In genomic region chr1:3865606-3866160, GRCh38 we compare ENCODE assay signal across 2 cellular contexts.
A peak's percentile ranks its signal among the peaks of the same experiment; 100 is the strongest.
TF ChIP-seq lines count a peak whose summit lies in the region.

No MANE protein-coding gene starts in this region.

TF ChIP-seq in WTC11, 78 proteins besides CTCF, POLR2A, EP300 and RAD21:
- no peak for TF ChIP-seq SMAD4 (CRISPR knock-in tag; IDR thresholded peaks at IDR 0.05)
- TF ChIP-seq, protein P1, sequence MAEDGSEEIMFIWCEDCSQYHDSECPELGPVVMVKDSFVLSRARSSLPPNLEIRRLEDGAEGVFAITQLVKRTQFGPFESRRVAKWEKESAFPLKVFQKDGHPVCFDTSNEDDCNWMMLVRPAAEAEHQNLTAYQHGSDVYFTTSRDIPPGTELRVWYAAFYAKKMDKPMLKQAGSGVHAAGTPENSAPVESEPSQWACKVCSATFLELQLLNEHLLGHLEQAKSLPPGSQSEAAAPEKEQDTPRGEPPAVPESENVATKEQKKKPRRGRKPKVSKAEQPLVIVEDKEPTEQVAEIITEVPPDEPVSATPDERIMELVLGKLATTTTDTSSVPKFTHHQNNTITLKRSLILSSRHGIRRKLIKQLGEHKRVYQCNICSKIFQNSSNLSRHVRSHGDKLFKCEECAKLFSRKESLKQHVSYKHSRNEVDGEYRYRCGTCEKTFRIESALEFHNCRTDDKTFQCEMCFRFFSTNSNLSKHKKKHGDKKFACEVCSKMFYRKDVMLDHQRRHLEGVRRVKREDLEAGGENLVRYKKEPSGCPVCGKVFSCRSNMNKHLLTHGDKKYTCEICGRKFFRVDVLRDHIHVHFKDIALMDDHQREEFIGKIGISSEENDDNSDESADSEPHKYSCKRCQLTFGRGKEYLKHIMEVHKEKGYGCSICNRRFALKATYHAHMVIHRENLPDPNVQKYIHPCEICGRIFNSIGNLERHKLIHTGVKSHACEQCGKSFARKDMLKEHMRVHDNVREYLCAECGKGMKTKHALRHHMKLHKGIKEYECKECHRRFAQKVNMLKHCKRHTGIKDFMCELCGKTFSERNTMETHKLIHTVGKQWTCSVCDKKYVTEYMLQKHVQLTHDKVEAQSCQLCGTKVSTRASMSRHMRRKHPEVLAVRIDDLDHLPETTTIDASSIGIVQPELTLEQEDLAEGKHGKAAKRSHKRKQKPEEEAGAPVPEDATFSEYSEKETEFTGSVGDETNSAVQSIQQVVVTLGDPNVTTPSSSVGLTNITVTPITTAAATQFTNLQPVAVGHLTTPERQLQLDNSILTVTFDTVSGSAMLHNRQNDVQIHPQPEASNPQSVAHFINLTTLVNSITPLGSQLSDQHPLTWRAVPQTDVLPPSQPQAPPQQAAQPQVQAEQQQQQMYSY (CRISPR knock-in tag; IDR thresholded peaks at IDR 0.05) = 0 out of 2 replicates have a peak, but pooled peaks have one; percentile 28
TF ChIP-seq in WTC11: peak in this region for 1.

TF ChIP-seq in H1, 55 proteins besides CTCF, POLR2A, EP300 and RAD21:
- TF ChIP-seq, protein P2, sequence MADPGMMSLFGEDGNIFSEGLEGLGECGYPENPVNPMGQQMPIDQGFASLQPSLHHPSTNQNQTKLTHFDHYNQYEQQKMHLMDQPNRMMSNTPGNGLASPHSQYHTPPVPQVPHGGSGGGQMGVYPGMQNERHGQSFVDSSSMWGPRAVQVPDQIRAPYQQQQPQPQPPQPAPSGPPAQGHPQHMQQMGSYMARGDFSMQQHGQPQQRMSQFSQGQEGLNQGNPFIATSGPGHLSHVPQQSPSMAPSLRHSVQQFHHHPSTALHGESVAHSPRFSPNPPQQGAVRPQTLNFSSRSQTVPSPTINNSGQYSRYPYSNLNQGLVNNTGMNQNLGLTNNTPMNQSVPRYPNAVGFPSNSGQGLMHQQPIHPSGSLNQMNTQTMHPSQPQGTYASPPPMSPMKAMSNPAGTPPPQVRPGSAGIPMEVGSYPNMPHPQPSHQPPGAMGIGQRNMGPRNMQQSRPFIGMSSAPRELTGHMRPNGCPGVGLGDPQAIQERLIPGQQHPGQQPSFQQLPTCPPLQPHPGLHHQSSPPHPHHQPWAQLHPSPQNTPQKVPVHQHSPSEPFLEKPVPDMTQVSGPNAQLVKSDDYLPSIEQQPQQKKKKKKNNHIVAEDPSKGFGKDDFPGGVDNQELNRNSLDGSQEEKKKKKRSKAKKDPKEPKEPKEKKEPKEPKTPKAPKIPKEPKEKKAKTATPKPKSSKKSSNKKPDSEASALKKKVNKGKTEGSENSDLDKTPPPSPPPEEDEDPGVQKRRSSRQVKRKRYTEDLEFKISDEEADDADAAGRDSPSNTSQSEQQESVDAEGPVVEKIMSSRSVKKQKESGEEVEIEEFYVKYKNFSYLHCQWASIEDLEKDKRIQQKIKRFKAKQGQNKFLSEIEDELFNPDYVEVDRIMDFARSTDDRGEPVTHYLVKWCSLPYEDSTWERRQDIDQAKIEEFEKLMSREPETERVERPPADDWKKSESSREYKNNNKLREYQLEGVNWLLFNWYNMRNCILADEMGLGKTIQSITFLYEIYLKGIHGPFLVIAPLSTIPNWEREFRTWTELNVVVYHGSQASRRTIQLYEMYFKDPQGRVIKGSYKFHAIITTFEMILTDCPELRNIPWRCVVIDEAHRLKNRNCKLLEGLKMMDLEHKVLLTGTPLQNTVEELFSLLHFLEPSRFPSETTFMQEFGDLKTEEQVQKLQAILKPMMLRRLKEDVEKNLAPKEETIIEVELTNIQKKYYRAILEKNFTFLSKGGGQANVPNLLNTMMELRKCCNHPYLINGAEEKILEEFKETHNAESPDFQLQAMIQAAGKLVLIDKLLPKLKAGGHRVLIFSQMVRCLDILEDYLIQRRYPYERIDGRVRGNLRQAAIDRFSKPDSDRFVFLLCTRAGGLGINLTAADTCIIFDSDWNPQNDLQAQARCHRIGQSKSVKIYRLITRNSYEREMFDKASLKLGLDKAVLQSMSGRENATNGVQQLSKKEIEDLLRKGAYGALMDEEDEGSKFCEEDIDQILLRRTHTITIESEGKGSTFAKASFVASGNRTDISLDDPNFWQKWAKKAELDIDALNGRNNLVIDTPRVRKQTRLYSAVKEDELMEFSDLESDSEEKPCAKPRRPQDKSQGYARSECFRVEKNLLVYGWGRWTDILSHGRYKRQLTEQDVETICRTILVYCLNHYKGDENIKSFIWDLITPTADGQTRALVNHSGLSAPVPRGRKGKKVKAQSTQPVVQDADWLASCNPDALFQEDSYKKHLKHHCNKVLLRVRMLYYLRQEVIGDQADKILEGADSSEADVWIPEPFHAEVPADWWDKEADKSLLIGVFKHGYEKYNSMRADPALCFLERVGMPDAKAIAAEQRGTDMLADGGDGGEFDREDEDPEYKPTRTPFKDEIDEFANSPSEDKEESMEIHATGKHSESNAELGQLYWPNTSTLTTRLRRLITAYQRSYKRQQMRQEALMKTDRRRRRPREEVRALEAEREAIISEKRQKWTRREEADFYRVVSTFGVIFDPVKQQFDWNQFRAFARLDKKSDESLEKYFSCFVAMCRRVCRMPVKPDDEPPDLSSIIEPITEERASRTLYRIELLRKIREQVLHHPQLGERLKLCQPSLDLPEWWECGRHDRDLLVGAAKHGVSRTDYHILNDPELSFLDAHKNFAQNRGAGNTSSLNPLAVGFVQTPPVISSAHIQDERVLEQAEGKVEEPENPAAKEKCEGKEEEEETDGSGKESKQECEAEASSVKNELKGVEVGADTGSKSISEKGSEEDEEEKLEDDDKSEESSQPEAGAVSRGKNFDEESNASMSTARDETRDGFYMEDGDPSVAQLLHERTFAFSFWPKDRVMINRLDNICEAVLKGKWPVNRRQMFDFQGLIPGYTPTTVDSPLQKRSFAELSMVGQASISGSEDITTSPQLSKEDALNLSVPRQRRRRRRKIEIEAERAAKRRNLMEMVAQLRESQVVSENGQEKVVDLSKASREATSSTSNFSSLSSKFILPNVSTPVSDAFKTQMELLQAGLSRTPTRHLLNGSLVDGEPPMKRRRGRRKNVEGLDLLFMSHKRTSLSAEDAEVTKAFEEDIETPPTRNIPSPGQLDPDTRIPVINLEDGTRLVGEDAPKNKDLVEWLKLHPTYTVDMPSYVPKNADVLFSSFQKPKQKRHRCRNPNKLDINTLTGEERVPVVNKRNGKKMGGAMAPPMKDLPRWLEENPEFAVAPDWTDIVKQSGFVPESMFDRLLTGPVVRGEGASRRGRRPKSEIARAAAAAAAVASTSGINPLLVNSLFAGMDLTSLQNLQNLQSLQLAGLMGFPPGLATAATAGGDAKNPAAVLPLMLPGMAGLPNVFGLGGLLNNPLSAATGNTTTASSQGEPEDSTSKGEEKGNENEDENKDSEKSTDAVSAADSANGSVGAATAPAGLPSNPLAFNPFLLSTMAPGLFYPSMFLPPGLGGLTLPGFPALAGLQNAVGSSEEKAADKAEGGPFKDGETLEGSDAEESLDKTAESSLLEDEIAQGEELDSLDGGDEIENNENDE (IDR thresholded peaks at IDR 0.05; ENCODE audit: insufficient replicate concordance, low read length) = no peak
- TF ChIP-seq PHF8 (conservative IDR thresholded peaks at IDR 0.05; ENCODE audit: low read depth, low read length) = no peak
- no peak for TF ChIP-seq SP1 (IDR thresholded peaks at IDR 0.05; ENCODE audit: low read depth, low read length)
- TF ChIP-seq MAFK (IDR thresholded peaks at IDR 0.05; ENCODE audit: low read depth, low read length) = no peak
- no peak for TF ChIP-seq CHD1 (IDR thresholded peaks at IDR 0.05; ENCODE audit: low read depth, low read length)
- TF ChIP-seq RBBP5 (IDR thresholded peaks at IDR 0.05; ENCODE audit: borderline replicate concordance, low read depth, low read length) = no peak
- TF ChIP-seq TCF12 (IDR thresholded peaks at IDR 0.05; ENCODE audit: low read depth, low read length) = no peak
- no peak for TF ChIP-seq SIRT6 (IDR thresholded peaks at IDR 0.05; ENCODE audit: low read length)
